25 cellular contexts compared by ENCODE assay signal in genomic region chr4:26613735-26614134, GRCh38. TPM values are rescaled to one million over a fixed set of nuclear protein-coding genes. Genes with fewer than 3 reads are reported as not detected.
DNase-seq lines count a peak whose midpoint lies in the region; TF ChIP-seq lines count a peak whose summit lies in the region.
"Had no signal": no experiment of that assay in that cellular context is flagged by ENCODE, and none has a peak within 500 bp of the region (broad histone marks: within the 10 kb centered on the region; RNA-seq: fewer than 3 reads in every experiment).

No MANE protein-coding gene starts in this region.

- H3K9me3 Mint-ChIP-seq in MCF 10A (ENCODE audit: unreplicated experiment), result peaks cover 7% of the 10 kb centered on the region
- no peaks in the 10 kb centered on the region for H3K9me3 Mint-ChIP-seq in immature natural killer cell
- H3K9me3 Mint-ChIP-seq: CD14-positive monocyte, GM23338 had no signal

- no peaks in the 10 kb centered on the region for H3K9me2 ChIP-seq in OCI-LY7 (ENCODE audit: insufficient read depth, low read length)
- H3K9me2 ChIP-seq: SK-N-SH had no signal

- CTCF ChIA-PET in MCF 10A (lab: Yijun Ruan, JAX), result no interaction called here
- CTCF ChIA-PET in OCI-LY7 (lab: Charles Lee; ENCODE audit: unreplicated experiment), result no interaction called here

- BruUV-seq in MCF 10A (replicated peaks; lab: Mats Ljungman, UMichigan) (no TSS peak), OCI-LY7 (replicated peaks; lab: Mats Ljungman, UMichigan) (no TSS peak)

- TF ChIP-seq POLR2A in breast epithelium (IDR thresholded peaks at IDR 0.05) (no peak), esophagus muscularis mucosa (IDR thresholded peaks at IDR 0.05; ENCODE audit: low read depth) (no peak)

- H3K27ac Mint-ChIP-seq in MCF 10A (ENCODE audit: low read depth, unreplicated experiment) (peak overlapping the region; percentile 16), immature natural killer cell (peak overlapping the region; percentile 48 to 88 (median 78))
- H3K27ac Mint-ChIP-seq: CD14-positive monocyte had no signal

- intact Hi-C loops in MCF 10A (cut with micrococcal nuclease), result no loop called here
- intact Hi-C loops in breast epithelium (cut with DNase I; ENCODE audit: low total_unique reads), result no loop called here
- intact Hi-C loops in OCI-LY7 (cut with micrococcal nuclease; ENCODE audit: unreplicated experiment), result no loop called here
- intact Hi-C loops in esophagus muscularis mucosa (cut with DNase I), result no loop called here

- H3K4me2 ChIP-seq in OCI-LY7 (ENCODE audit: low read length), result peak overlapping the region; percentile 60
- H3K4me2 ChIP-seq: GM23338, SK-N-SH had no signal

- no peaks in the 10 kb centered on the region for H3K4me1 ChIP-seq in breast epithelium
- H3K4me1 ChIP-seq in OCI-LY7 (ENCODE audit: insufficient read depth, low read length, poor library complexity, severe bottlenecking), result peaks cover 50% of the 10 kb centered on the region
- H3K4me1 ChIP-seq in esophagus muscularis mucosa, result peaks cover 0 to 6% (median 3%) of the 10 kb centered on the region in 4 donors
- H3K4me1 ChIP-seq: BE2C had no signal

- H3K27me3 ChIP-seq in breast epithelium, result no peaks in the 10 kb centered on the region
- H3K27me3 ChIP-seq in esophagus muscularis mucosa, result no peaks in the 10 kb centered on the region
- H3K27me3 ChIP-seq: BE2C, MG63 had no signal

- H3K27me3 Mint-ChIP-seq in MCF 10A (ENCODE audit: insufficient read depth, unreplicated experiment) (no peaks in the 10 kb centered on the region), immature natural killer cell (ENCODE audit: low read depth in 3 of 3) (no peaks in the 10 kb centered on the region)

- no peak overlapping the region for H2AFZ ChIP-seq in OCI-LY7 (ENCODE audit: low read length)
- H2AFZ ChIP-seq: GM23338 had no signal

- H3K27ac ChIP-seq in breast epithelium (no peak overlapping the region), OCI-LY7 (ENCODE audit: low read depth, low read length, poor library complexity, severe bottlenecking) (peak overlapping the region; percentile 91), esophagus muscularis mucosa (replicated peaks in 1 of 4) (no peak overlapping the region)
- H3K27ac ChIP-seq: 22Rv1, HL-60 had no signal

- 93% methylated on average over 3 of the region's 3 CpGs for WGBS in esophagus muscularis mucosa

- POLR2A ChIA-PET in MCF 10A (lab: Yijun Ruan, JAX), result interaction anchor here (1.2 kb wide), 1 partner anchor 10 kb away, joined by 3 read pairs; no protein-coding TSS in a partner anchor
- POLR2A ChIA-PET in OCI-LY7 (lab: Charles Lee), result interaction anchor here (0.7 kb wide), 1 partner anchor 25 kb away, joined by 3 read pairs; no protein-coding TSS in a partner anchor

- DNase-seq in MCF 10A (ENCODE audit: unreplicated experiment) (no peak), breast epithelium (ENCODE audit: low spot score in 2 of 2) (no peak), OCI-LY7 (ENCODE audit: low spot score) (no peak), immature natural killer cell (no peak), esophagus muscularis mucosa (ENCODE audit: extremely low spot score) (no peak), NCI-H226 (no peak), DMS114 treated with DMSO at 0.1 percent for 48 hours (lab: John Stamatoyannopoulos, UW; ENCODE audit: unreplicated experiment) (no peak), SK-N-DZ (ENCODE audit: low spot score) (no peak)
- DNase-seq: ACHN, BE2C, Calu3, Kasumi-1, MG63, NCI-H2029, NCI-H446 treated with DMSO at 0.1 percent for 48 hours, NCI-H526, NCI-H82, SHP77 treated with DMSO at 0.1 percent for 48 hours, SK-N-SH, SW 1271 had no signal

- H3K9me3 ChIP-seq in breast epithelium (no peaks in the 10 kb centered on the region), OCI-LY7 (ENCODE audit: low read length) (no peaks in the 10 kb centered on the region), esophagus muscularis mucosa (no peaks in the 10 kb centered on the region)
- H3K9me3 ChIP-seq: BE2C, HAP-1, MG63, SK-N-SH had no signal

- TF ChIP-seq CTCF in MCF 10A (IDR thresholded peaks at IDR 0.05; ENCODE audit: unreplicated experiment) (no peak), breast epithelium (IDR thresholded peaks at IDR 0.05) (no peak), OCI-LY7 (conservative IDR thresholded peaks at IDR 0.05; ENCODE audit: low read length) (no peak), esophagus muscularis mucosa (IDR thresholded peaks at IDR 0.05) (no peak)

- no peaks in the 10 kb centered on the region for H4K20me1 ChIP-seq in OCI-LY7 (ENCODE audit: insufficient read depth, low read length)

- H3K4me3 ChIP-seq in breast epithelium (no peak overlapping the region), OCI-LY7 (ENCODE audit: low read depth, low read length, poor library complexity, severe bottlenecking) (no peak overlapping the region), esophagus muscularis mucosa (no peak overlapping the region)
- H3K4me3 ChIP-seq: GM23338, HAP-1, MG63 had no signal

- H3K4me3 Mint-ChIP-seq in MCF 10A (ENCODE audit: unreplicated experiment) (no peak overlapping the region), immature natural killer cell (peak overlapping the region in 2 of 5 donors; percentile 68 to 73)
- H3K4me3 Mint-ChIP-seq: CD14-positive monocyte, GM23338 had no signal

- H3K36me3 ChIP-seq in breast epithelium (no peaks in the 10 kb centered on the region), OCI-LY7 (ENCODE audit: insufficient read depth, low read length) (peaks cover 20% of the 10 kb centered on the region), esophagus muscularis mucosa (no peaks in the 10 kb centered on the region)
- H3K36me3 ChIP-seq: BE2C, HAP-1 had no signal

- no peaks in the 10 kb centered on the region for H3K36me3 Mint-ChIP-seq in MCF 10A (ENCODE audit: insufficient read depth, unreplicated experiment)
- H3K36me3 Mint-ChIP-seq in immature natural killer cell, result peaks cover 6 to 14% (median 12%) of the 10 kb centered on the region in 3 donors
- H3K36me3 Mint-ChIP-seq: CD14-positive monocyte had no signal

- no peak for TF ChIP-seq EP300 in esophagus muscularis mucosa (IDR thresholded peaks at IDR 0.05)

- peaks cover 5% of the 10 kb centered on the region; the same call in 1 of the 2 replicates for H3K79me2 ChIP-seq in OCI-LY7 (ENCODE audit: insufficient read depth, low read depth, low read length)

- H3K4me1 Mint-ChIP-seq in MCF 10A (ENCODE audit: insufficient read depth, unreplicated experiment) (peaks cover 6% of the 10 kb centered on the region), immature natural killer cell (peaks cover 39 to 51% of the 10 kb centered on the region in 2 donors)

RNA-seq across cellular contexts. Expression of gene TBC1D19, which starts 29.9 kb away (rescaled TPM):
- 9.1 and 9.6 TPM in 2 replicates for total RNA-seq in MCF 10A (2022)
- total RNA-seq in breast epithelium, result 10 to 100 TPM; 14.9 to 27.2 (median 23.9) TPM
- 9.8 and 11.0 TPM in 2 replicates for total RNA-seq in OCI-LY7 (2014; rRNA removed; shearing (Covaris generic))
- 10.1 and 13.5 TPM in 2 replicates for total RNA-seq in OCI-LY7 (2022)
- 1 to 10 TPM; 2.8 to 7.4 (median 7.2) TPM for polyA plus RNA-seq in immature natural killer cell
- total RNA-seq in esophagus muscularis mucosa, result 10 to 100 TPM in 2 of 4 donors, 1 to 10 TPM in 2; 9.5 to 24.9 (median 11.2) TPM
- polyA plus RNA-seq in SK-N-DZ (2014; cell fraction: cytosol; rRNA removed), result 5.5 and 8.6 TPM in 2 replicates
- polyA plus RNA-seq in SK-N-DZ (2014; cell fraction: nucleus; rRNA removed), result 12.6 and 13.5 TPM in 2 replicates
